Comparison of ENCODE assay signal across 27 cellular contexts in the genomic region with DNA sequence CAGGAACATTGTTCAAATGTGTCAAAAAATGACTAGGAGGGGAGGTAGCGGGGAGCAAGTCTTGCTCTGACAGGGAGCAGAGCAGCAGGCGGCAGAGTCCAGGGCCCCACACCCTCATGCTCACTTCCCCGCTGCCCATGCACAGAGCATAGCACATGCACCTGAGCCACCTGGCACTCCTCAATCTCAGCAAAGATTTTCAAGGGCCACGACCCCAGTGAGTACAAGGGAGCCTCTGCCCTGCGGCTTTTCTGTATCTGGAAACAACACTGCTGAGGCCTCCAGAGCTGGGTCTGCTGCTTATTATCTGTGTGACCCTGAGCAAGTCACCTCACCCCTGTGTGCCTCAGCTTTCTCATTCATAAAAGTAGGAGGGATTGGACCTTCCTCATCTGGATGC. TPM values are rescaled to one million over a fixed set of nuclear protein-coding genes. Genes with fewer than 3 reads are reported as not detected.
"Had no signal": no experiment of that assay in that cellular context is flagged by ENCODE, and none has a peak within 500 bp of the region (broad histone marks: within the 10 kb centered on the region; RNA-seq: fewer than 3 reads in every experiment).

No MANE protein-coding gene starts in this region.

- H3K9me3 Mint-ChIP-seq: activated CD4-positive, alpha-beta T cell treated with anti-CD3 and anti-CD28 coated beads, Interleukin-2, amount 10 ng/mL, durations not matched to agents 7 days and 5 days; activated CD8-positive, alpha-beta T cell treated with anti-CD3 and anti-CD28 coated beads for 36 hours; activated naive CD4-positive, alpha-beta T cell treated with anti-CD3 and anti-CD28 coated beads, Interleukin-2, amount 50 U/mL, for 24 hours; activated T-helper 1 cell treated with anti-CD3 and anti-CD28 coated beads, Interleukin-12 subunit alpha, Interleukin-12 subunit beta, Interleukin-2, Interleukin-4 antibody, amounts not matched to agents 30 ng/mL and 10 ng/mL and 1 ng/mL, durations not matched to agents 14 hours and 24 hours and 36 hours; dendritic cell treated with granulocyte-macrophage colony-stimulating factor and Interleukin-4, amounts not matched to agents 40 ng/mL and 50 ng/mL, for 4 days; nephron progenitor cell; stimulated activated naive CD8-positive, alpha-beta T cell treated with anti-CD3 and anti-CD28 coated beads, Interleukin-15, Interleukin-2, amounts not matched to agents 100 ng/mL and 50 ng/mL, for 24 hours had no signal

- H3K27ac Mint-ChIP-seq: activated CD4-positive, alpha-beta T cell treated with anti-CD3 and anti-CD28 coated beads, Interleukin-2, amount 10 ng/mL, durations not matched to agents 7 days and 5 days; activated CD8-positive, alpha-beta memory T cell treated with anti-CD3 and anti-CD28 coated beads, Interleukin-2, amount 10 ng/mL, durations not matched to agents 7 days and 5 days; activated CD8-positive, alpha-beta T cell treated with anti-CD3 and anti-CD28 coated beads for 36 hours; activated naive CD4-positive, alpha-beta T cell treated with anti-CD3 and anti-CD28 coated beads, Interleukin-2, amount 50 U/mL, for 24 hours; activated T-helper 1 cell treated with anti-CD3 and anti-CD28 coated beads, Interleukin-12 subunit alpha, Interleukin-12 subunit beta, Interleukin-2, Interleukin-4 antibody, amounts not matched to agents 30 ng/mL and 10 ng/mL and 1 ng/mL, durations not matched to agents 14 hours and 24 hours and 36 hours; dendritic cell treated with granulocyte-macrophage colony-stimulating factor and Interleukin-4, amounts not matched to agents 40 ng/mL and 50 ng/mL, for 4 days; nephron progenitor cell; stimulated activated naive CD8-positive, alpha-beta T cell treated with anti-CD3 and anti-CD28 coated beads, Interleukin-15, Interleukin-2, amounts not matched to agents 100 ng/mL and 50 ng/mL, for 24 hours; T-helper 17 cell had no signal

- H3K36me3 Mint-ChIP-seq: activated CD8-positive, alpha-beta memory T cell treated with anti-CD3 and anti-CD28 coated beads, Interleukin-2, amount 10 ng/mL, durations not matched to agents 7 days and 5 days; activated naive CD4-positive, alpha-beta T cell treated with anti-CD3 and anti-CD28 coated beads, Interleukin-2, amount 50 U/mL, for 24 hours had no signal

- ATAC-seq: activated CD8-positive, alpha-beta memory T cell treated with anti-CD3 and anti-CD28 coated beads, Interleukin-2, amount 10 ng/mL, durations not matched to agents 7 days and 5 days; activated CD8-positive, alpha-beta T cell treated with anti-CD3 and anti-CD28 coated beads for 36 hours; body of pancreas; gastrocnemius medialis; left cardiac atrium; mucosa of descending colon; right lobe of liver; T-helper 17 cell had no signal

- H3K36me3 ChIP-seq: gastrocnemius medialis, right lobe of liver, tibial nerve had no signal

- DNase-seq: activated CD4-positive, alpha-beta T cell treated with anti-CD3 and anti-CD28 coated beads, Interleukin-2, amount 10 ng/mL, durations not matched to agents 7 days and 5 days; activated CD8-positive, alpha-beta memory T cell treated with anti-CD3 and anti-CD28 coated beads, Interleukin-2, amount 10 ng/mL, durations not matched to agents 7 days and 5 days; activated CD8-positive, alpha-beta T cell treated with anti-CD3 and anti-CD28 coated beads for 36 hours; activated gamma-delta T cell treated with Interleukin-2 at 50 U/mL for 16 hours; activated T-cell treated with anti-CD3 and anti-CD28 coated beads for 4 hours; anterior cingulate cortex; body of pancreas; caudate nucleus; effector CD4-positive, alpha-beta T cell; gastrocnemius medialis; hypothalamus; left cardiac atrium; mesenchymal stem cell; nephron progenitor cell; nucleus accumbens; right lobe of liver; small intestine; stimulated activated CD4-positive, alpha-beta T cell treated with anti-CD3 and anti-CD28 coated beads, Interleukin-4, amount 100 ng/mL, for 1 hour; substantia nigra; SW 1271; T-helper 17 cell had no signal

- H3K27ac ChIP-seq: body of pancreas, gastrocnemius medialis, right lobe of liver, tibial nerve had no signal

- H3K9me3 ChIP-seq: body of pancreas, gastrocnemius medialis, mucosa of descending colon, right lobe of liver, tibial nerve had no signal

- H3K27me3 ChIP-seq: body of pancreas, right lobe of liver had no signal

- H3K4me1 Mint-ChIP-seq: activated CD4-positive, alpha-beta T cell treated with anti-CD3 and anti-CD28 coated beads, Interleukin-2, amount 10 ng/mL, durations not matched to agents 7 days and 5 days; nephron progenitor cell had no signal

- H3K4me3 Mint-ChIP-seq: activated CD4-positive, alpha-beta T cell treated with anti-CD3 and anti-CD28 coated beads, Interleukin-2, amount 10 ng/mL, durations not matched to agents 7 days and 5 days; activated CD8-positive, alpha-beta memory T cell treated with anti-CD3 and anti-CD28 coated beads, Interleukin-2, amount 10 ng/mL, durations not matched to agents 7 days and 5 days; activated CD8-positive, alpha-beta T cell treated with anti-CD3 and anti-CD28 coated beads for 36 hours; activated naive CD4-positive, alpha-beta T cell treated with anti-CD3 and anti-CD28 coated beads, Interleukin-2, amount 50 U/mL, for 24 hours; activated T-helper 1 cell treated with anti-CD3 and anti-CD28 coated beads, Interleukin-12 subunit alpha, Interleukin-12 subunit beta, Interleukin-2, Interleukin-4 antibody, amounts not matched to agents 30 ng/mL and 10 ng/mL and 1 ng/mL, durations not matched to agents 14 hours and 24 hours and 36 hours; dendritic cell treated with granulocyte-macrophage colony-stimulating factor and Interleukin-4, amounts not matched to agents 40 ng/mL and 50 ng/mL, for 4 days; stimulated activated naive CD8-positive, alpha-beta T cell treated with anti-CD3 and anti-CD28 coated beads, Interleukin-15, Interleukin-2, amounts not matched to agents 100 ng/mL and 50 ng/mL, for 24 hours; T-helper 17 cell had no signal

- H3K4me3 ChIP-seq: body of pancreas, gastrocnemius medialis, mucosa of descending colon, right lobe of liver, tibial nerve had no signal

RNA-seq across cellular contexts. Expression of a gene that starts 1.1 kb away (rescaled TPM):
- total RNA-seq: activated CD4-positive, alpha-beta T cell treated with anti-CD3 and anti-CD28 coated beads, Interleukin-2, amount 10 ng/mL, durations not matched to agents 7 days and 5 days; activated CD8-positive, alpha-beta memory T cell treated with anti-CD3 and anti-CD28 coated beads, Interleukin-2, amount 10 ng/mL, durations not matched to agents 7 days and 5 days; activated CD8-positive, alpha-beta T cell treated with anti-CD3 and anti-CD28 coated beads for 36 hours; activated T-helper 1 cell treated with anti-CD3 and anti-CD28 coated beads, Interleukin-12 subunit alpha, Interleukin-12 subunit beta, Interleukin-2, Interleukin-4 antibody, amounts not matched to agents 30 ng/mL and 10 ng/mL and 1 ng/mL, durations not matched to agents 14 hours and 24 hours and 36 hours; gastrocnemius medialis; left cardiac atrium; T-helper 17 cell had no signal

RNA-seq across cellular contexts. Expression of a gene that starts 12.8 kb away (rescaled TPM):
- total RNA-seq: activated CD4-positive, alpha-beta T cell treated with anti-CD3 and anti-CD28 coated beads, Interleukin-2, amount 10 ng/mL, durations not matched to agents 7 days and 5 days; activated CD8-positive, alpha-beta memory T cell treated with anti-CD3 and anti-CD28 coated beads, Interleukin-2, amount 10 ng/mL, durations not matched to agents 7 days and 5 days; activated CD8-positive, alpha-beta T cell treated with anti-CD3 and anti-CD28 coated beads for 36 hours; activated T-helper 1 cell treated with anti-CD3 and anti-CD28 coated beads, Interleukin-12 subunit alpha, Interleukin-12 subunit beta, Interleukin-2, Interleukin-4 antibody, amounts not matched to agents 30 ng/mL and 10 ng/mL and 1 ng/mL, durations not matched to agents 14 hours and 24 hours and 36 hours had no signal

RNA-seq across cellular contexts. Expression of a gene that starts 20.4 kb away (rescaled TPM):
- total RNA-seq: activated CD4-positive, alpha-beta T cell treated with anti-CD3 and anti-CD28 coated beads, Interleukin-2, amount 10 ng/mL, durations not matched to agents 7 days and 5 days; activated CD8-positive, alpha-beta memory T cell treated with anti-CD3 and anti-CD28 coated beads, Interleukin-2, amount 10 ng/mL, durations not matched to agents 7 days and 5 days; activated CD8-positive, alpha-beta T cell treated with anti-CD3 and anti-CD28 coated beads for 36 hours; activated T-helper 1 cell treated with anti-CD3 and anti-CD28 coated beads, Interleukin-12 subunit alpha, Interleukin-12 subunit beta, Interleukin-2, Interleukin-4 antibody, amounts not matched to agents 30 ng/mL and 10 ng/mL and 1 ng/mL, durations not matched to agents 14 hours and 24 hours and 36 hours; body of pancreas; gastrocnemius medialis; left cardiac atrium; mucosa of descending colon; right lobe of liver; T-helper 17 cell; tibial nerve had no signal

RNA-seq across cellular contexts. Expression of a gene that starts 25.1 kb away (rescaled TPM):
- total RNA-seq: activated CD4-positive, alpha-beta T cell treated with anti-CD3 and anti-CD28 coated beads, Interleukin-2, amount 10 ng/mL, durations not matched to agents 7 days and 5 days; activated CD8-positive, alpha-beta memory T cell treated with anti-CD3 and anti-CD28 coated beads, Interleukin-2, amount 10 ng/mL, durations not matched to agents 7 days and 5 days; activated CD8-positive, alpha-beta T cell treated with anti-CD3 and anti-CD28 coated beads for 36 hours; activated T-helper 1 cell treated with anti-CD3 and anti-CD28 coated beads, Interleukin-12 subunit alpha, Interleukin-12 subunit beta, Interleukin-2, Interleukin-4 antibody, amounts not matched to agents 30 ng/mL and 10 ng/mL and 1 ng/mL, durations not matched to agents 14 hours and 24 hours and 36 hours; body of pancreas; gastrocnemius medialis; left cardiac atrium; mucosa of descending colon; right lobe of liver; T-helper 17 cell had no signal
- polyA plus RNA-seq: small intestine had no signal
